In the genomic region with DNA sequence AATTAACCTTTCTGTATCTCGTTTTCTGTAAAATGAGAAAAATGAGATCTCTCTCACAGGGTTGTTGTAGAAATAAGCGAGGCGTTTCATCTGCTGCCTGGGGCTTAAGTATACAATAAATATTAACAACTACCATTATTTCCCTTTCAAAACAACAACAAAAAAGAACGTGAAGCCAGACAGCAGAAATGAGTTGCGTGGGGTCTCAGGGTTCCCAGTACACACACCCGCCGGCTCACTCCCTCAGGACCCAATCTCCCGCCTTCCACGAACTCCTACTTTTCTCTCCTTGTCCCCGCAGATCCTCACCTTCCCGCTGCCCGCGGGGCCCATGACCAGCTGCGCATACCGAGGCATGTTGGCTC, we compare ENCODE assay signal across 8 cellular contexts. TPM values are rescaled to one million over a fixed set of nuclear protein-coding genes. Genes with fewer than 3 reads are reported as not detected.
A peak's percentile ranks its signal among the peaks of the same experiment; 100 is the strongest.
DNase-seq lines count a peak whose midpoint lies in the region; ATAC-seq and TF ChIP-seq lines count a peak whose summit lies in the region.

No MANE protein-coding gene starts in this region.

- H3K4me2 ChIP-seq in HCT116 (ENCODE audit: low read length) = peak overlapping the region; percentile 83

- POLR2A ChIA-PET in HCT116 (lab: Charles Lee) = interaction anchor here (0.8 to 2.1 kb wide), 9 partner anchors 12 to 134 kb away, joined by 3 to 15 read pairs (median 5); a partner anchor contains a TSS
- POLR2A ChIA-PET in activated CD4-positive, alpha-beta memory T cell treated with anti-CD3 and anti-CD28 coated beads, Interleukin-2, amount 10 ng/mL, durations not matched to agents 7 days and 5 days (lab: Charles Lee) = interaction anchor here (0.7 to 5.2 kb wide), 36 partner anchors 10 to 468 kb away, joined by 3 to 139 read pairs (median 5); a partner anchor contains a TSS

- no CpG with 5 or more reads among the region's 15 CpGs for WGBS in iPS DF 6.9 (ENCODE audit: insufficient coverage, insufficient read length)
- WGBS in spleen, 5 donors = 0 to 1% (median 0%) methylated on average over 15 of the region's 15 CpGs

- peak overlapping the region; percentile 80 for H3K9ac ChIP-seq in HCT116 (ENCODE audit: low read length)

- H3K4me1 ChIP-seq in HCT116 (ENCODE audit: control insufficient read depth in 1 of 2, insufficient read depth in 2 of 2, low read length in 2 of 2) (peaks cover 12 to 25% of the 10 kb centered on the region in 2 experiments), iPS DF 6.9 (ENCODE audit: control insufficient read depth, insufficient read depth, low read length) (no peaks in the 10 kb centered on the region), spleen (peaks cover 19 to 42% (median 31%) of the 10 kb centered on the region in 6 donors)

- H3K36me3 ChIP-seq in HCT116 (ENCODE audit: control insufficient read depth in 1 of 2, insufficient read depth in 2 of 2, low read length in 2 of 2) = peaks cover 5 to 17% of the 10 kb centered on the region in 2 experiments; a peak in 2 of 4 replicates
- peaks cover 12% of the 10 kb centered on the region; the same call in 1 of the 2 replicates for H3K36me3 ChIP-seq in iPS DF 6.9 (ENCODE audit: control insufficient read depth, insufficient read depth, low read length)
- H3K36me3 ChIP-seq in spleen = peaks cover 0 to 27% (median 14%) of the 10 kb centered on the region in 6 donors

- H3K79me2 ChIP-seq in HCT116 (ENCODE audit: insufficient read depth, low read length) = peaks cover 21% of the 10 kb centered on the region

- TSS peak; percentile 90 for BruUV-seq in HCT116 (replicated peaks; lab: Mats Ljungman, UMichigan)

- TF ChIP-seq RAD21 in HCT116 (IDR thresholded peaks at IDR 0.05; ENCODE audit: low read depth) = no peak

- no peak overlapping the region for H2AFZ ChIP-seq in HCT116 (ENCODE audit: low read depth, low read length, poor library complexity, severe bottlenecking)

- TF ChIP-seq CTCF in HCT116 (IDR thresholded peaks at IDR 0.05 in 2 of 3, conservative IDR thresholded peaks at IDR 0.05 in 1 of 3; ENCODE audit: borderline replicate concordance in 1 of 3, insufficient read depth in 1 of 3, low read depth in 2 of 3, low read length in 2 of 3) = no peak
- TF ChIP-seq CTCF in spleen (IDR thresholded peaks at IDR 0.05 in 8 of 11, conservative IDR thresholded peaks at IDR 0.05 in 3 of 11) = no peak

- ATAC-seq in HCT116 (no peak), GM19455 (IDR thresholded peaks at IDR 0.05; ENCODE audit: unreplicated experiment) (no peak)

- DNase-seq in HCT116 (ENCODE audit: low read depth, low spot score) (no peak), iPS DF 6.9 (ENCODE audit: low read depth, low spot score) (no peak), spleen (no peak), HuH-7.5 (ENCODE audit: low spot score) (no peak), G401 (ENCODE audit: low spot score) (no peak), NCI-H1694 treated with DMSO at 0.1 percent for 48 hours (lab: John Stamatoyannopoulos, UW) (no peak)
- no peak for DNase-seq in activated CD4-positive, alpha-beta memory T cell treated with anti-CD3 and anti-CD28 coated beads, Interleukin-2, amount 10 ng/mL, durations not matched to agents 7 days and 5 days

- intact Hi-C loops in HCT116 (cut with micrococcal nuclease) (loop anchor here (1.0 kb wide), 3 partner anchors 18 to 230 kb away; a partner anchor contains a TSS), spleen (cut with DNase I; ENCODE audit: low total_unique reads) (no loop called here)

- H3K9me2 ChIP-seq in HCT116 (ENCODE audit: insufficient read depth) = no peaks in the 10 kb centered on the region

- H3K4me3 Mint-ChIP-seq in activated CD4-positive, alpha-beta memory T cell treated with anti-CD3 and anti-CD28 coated beads, Interleukin-2, amount 10 ng/mL, durations not matched to agents 7 days and 5 days = peak overlapping the region; percentile 92

- peaks cover 12% of the 10 kb centered on the region for H3K36me3 Mint-ChIP-seq in activated CD4-positive, alpha-beta memory T cell treated with anti-CD3 and anti-CD28 coated beads, Interleukin-2, amount 10 ng/mL, durations not matched to agents 7 days and 5 days (ENCODE audit: low read depth)

- H3K27me3 ChIP-seq in HCT116 (ENCODE audit: insufficient read depth, low read length) = no peaks in the 10 kb centered on the region
- no peaks in the 10 kb centered on the region for H3K27me3 ChIP-seq in iPS DF 6.9 (ENCODE audit: control insufficient read depth, insufficient read depth, low read length)
- no peaks in the 10 kb centered on the region for H3K27me3 ChIP-seq in spleen (replicated peaks in 1 of 7)

- peaks cover 37% of the 10 kb centered on the region for H3K4me1 Mint-ChIP-seq in activated CD4-positive, alpha-beta memory T cell treated with anti-CD3 and anti-CD28 coated beads, Interleukin-2, amount 10 ng/mL, durations not matched to agents 7 days and 5 days

- H4K20me1 ChIP-seq in HCT116 (ENCODE audit: insufficient read depth) = no peaks in the 10 kb centered on the region

- H3K9me3 ChIP-seq in HCT116 (ENCODE audit: control insufficient read depth in 1 of 2, insufficient read depth in 1 of 2, low read depth in 1 of 2, low read length in 2 of 2) (no peaks in the 10 kb centered on the region), iPS DF 6.9 (ENCODE audit: control insufficient read depth, insufficient read depth, low read length) (no peaks in the 10 kb centered on the region), spleen (no peaks in the 10 kb centered on the region)

- TF ChIP-seq POLR2A in HCT116 (IDR thresholded peaks at IDR 0.05; ENCODE audit: borderline replicate concordance, extremely low read depth, insufficient read depth, insufficient read length) (no peak), spleen (IDR thresholded peaks at IDR 0.05) (no peak)

- CTCF ChIA-PET in HCT116 (lab: Charles Lee) = interaction anchor here (0.7 to 3.1 kb wide), 10 partner anchors 10 to 623 kb away, joined by 3 to 57 read pairs (median 4); a partner anchor contains a TSS
- CTCF ChIA-PET in activated CD4-positive, alpha-beta memory T cell treated with anti-CD3 and anti-CD28 coated beads, Interleukin-2, amount 10 ng/mL, durations not matched to agents 7 days and 5 days (lab: Charles Lee) = interaction anchor here (0.6 to 5.9 kb wide), 24 partner anchors 10 to 388 kb away, joined by 3 to 81 read pairs (median 6); a partner anchor contains a TSS

- in situ Hi-C loops in G401 (cut with HindIII; ENCODE audit: low sequenced_read_pairs) = loop anchor here (5.0 kb wide), 1 partner anchor 34 kb away; a partner anchor contains a TSS

- H3K9me3 Mint-ChIP-seq in activated CD4-positive, alpha-beta memory T cell treated with anti-CD3 and anti-CD28 coated beads, Interleukin-2, amount 10 ng/mL, durations not matched to agents 7 days and 5 days = no peaks in the 10 kb centered on the region

- RAD21 ChIA-PET in HCT116 (lab: Charles Lee; ENCODE audit: low non-redundant PET in 1 of 2, low total read pairs in 2 of 2, uncharacterized antibody in 2 of 2, unreplicated experiment in 2 of 2) = interaction anchor here (1.1 to 1.3 kb wide), 2 partner anchors 18 to 420 kb away, joined by 3 to 4 read pairs; a partner anchor contains a TSS

- peak overlapping the region; percentile 85 to 86 for H3K4me3 ChIP-seq in HCT116 (replicated peaks in 1 of 2; ENCODE audit: low read depth in 1 of 2, low read length in 2 of 2)
- H3K4me3 ChIP-seq in iPS DF 6.9 (ENCODE audit: low read length) = peak overlapping the region; percentile 90
- peak overlapping the region; percentile 78 to 97 (median 94) for H3K4me3 ChIP-seq in spleen

- no peaks in the 10 kb centered on the region for H3K27me3 Mint-ChIP-seq in activated CD4-positive, alpha-beta memory T cell treated with anti-CD3 and anti-CD28 coated beads, Interleukin-2, amount 10 ng/mL, durations not matched to agents 7 days and 5 days

- peak overlapping the region; percentile 45 for H3K27ac ChIP-seq in HCT116 (ENCODE audit: low read depth, low read length)
- no peak overlapping the region for H3K27ac ChIP-seq in iPS DF 6.9 (ENCODE audit: low read length)
- H3K27ac ChIP-seq in spleen = peak overlapping the region; percentile 50 to 97 (median 93)

- H3K27ac Mint-ChIP-seq in activated CD4-positive, alpha-beta memory T cell treated with anti-CD3 and anti-CD28 coated beads, Interleukin-2, amount 10 ng/mL, durations not matched to agents 7 days and 5 days = peak overlapping the region; percentile 95

TF ChIP-seq in HCT116, 20 proteins besides CTCF, POLR2A, EP300 and RAD21 (continues in another document):
- TF ChIP-seq ZFX (IDR thresholded peaks at IDR 0.05) = no peak

RNA-seq across cellular contexts. Expression of a gene that starts 0.2 kb away (rescaled TPM):
- total RNA-seq in HCT116 (2021; ENCODE audit: unreplicated experiment) = 46.2 TPM
- polyA plus RNA-seq in HCT116 (2012) = 28.1 and 41.6 TPM in 2 replicates
- 10 to 100 TPM; 18.9 to 21.6 TPM for total RNA-seq in activated CD4-positive, alpha-beta memory T cell treated with anti-CD3 and anti-CD28 coated beads, Interleukin-2, amount 10 ng/mL, durations not matched to agents 7 days and 5 days
- 10 to 100 TPM; 12.5 to 29.9 (median 19.8) TPM for total RNA-seq in spleen
- 10 to 100 TPM; 11.6 to 21.2 (median 18.7) TPM for polyA plus RNA-seq in spleen
- total RNA-seq in G401 (2014; rRNA removed; shearing (Covaris generic)) = 33.8 and 59.0 TPM in 2 replicates

RNA-seq across cellular contexts. Expression of a gene that starts 0.8 kb away (rescaled TPM):
- total RNA-seq in HCT116 (2021; ENCODE audit: unreplicated experiment) (10.1 TPM), spleen (10 to 100 TPM in 2 of 7 donors, 1 to 10 TPM in 5; 6.9 to 19.4 (median 8.1) TPM)
- 7.4 and 11.4 TPM in 2 replicates for polyA plus RNA-seq in HCT116 (2012)
- 10 to 100 TPM; 14.7 to 16.7 TPM for total RNA-seq in activated CD4-positive, alpha-beta memory T cell treated with anti-CD3 and anti-CD28 coated beads, Interleukin-2, amount 10 ng/mL, durations not matched to agents 7 days and 5 days
- 10 to 100 TPM; 10.1 to 17.5 (median 15.9) TPM for polyA plus RNA-seq in spleen
- 68.9 and 76.3 TPM in 2 replicates for total RNA-seq in G401 (2014; rRNA removed; shearing (Covaris generic))

RNA-seq across cellular contexts. Expression of a gene that starts 17.7 kb away (rescaled TPM):
- total RNA-seq in HCT116 (2021; ENCODE audit: unreplicated experiment) (115 TPM), spleen (100 to 1,000 TPM; 301 to 568 (median 353) TPM)
- 64.8 and 97.8 TPM in 2 replicates for polyA plus RNA-seq in HCT116 (2012)
- total RNA-seq in activated CD4-positive, alpha-beta memory T cell treated with anti-CD3 and anti-CD28 coated beads, Interleukin-2, amount 10 ng/mL, durations not matched to agents 7 days and 5 days = 100 to 1,000 TPM; 460 to 466 TPM
- polyA plus RNA-seq in spleen = 100 to 1,000 TPM; 614 to 762 (median 699) TPM
- total RNA-seq in G401 (2014; rRNA removed; shearing (Covaris generic)) = 601 and 663 TPM in 2 replicates

RNA-seq across cellular contexts. Expression of a gene that starts 34.1 kb away (rescaled TPM):
- total RNA-seq in HCT116 (2021; ENCODE audit: unreplicated experiment) (95.7 TPM), spleen (100 to 1,000 TPM in 4 of 7 donors, 10 to 100 TPM in 3; 77.9 to 131 (median 103) TPM)
- polyA plus RNA-seq in HCT116 (2012) = 53.9 and 76.0 TPM in 2 replicates
- total RNA-seq in activated CD4-positive, alpha-beta memory T cell treated with anti-CD3 and anti-CD28 coated beads, Interleukin-2, amount 10 ng/mL, durations not matched to agents 7 days and 5 days = 100 to 1,000 TPM; 129 to 137 TPM
- polyA plus RNA-seq in spleen = 100 to 1,000 TPM; 152 to 228 (median 193) TPM
- total RNA-seq in G401 (2014; rRNA removed; shearing (Covaris generic)) = 35.3 and 45.0 TPM in 2 replicates

RNA-seq across cellular contexts. Expression of a gene that starts 34.3 kb away (rescaled TPM):
- total RNA-seq in HCT116 (2021; ENCODE audit: unreplicated experiment) = 0.17 TPM
- 0.16 and 0.26 TPM in 2 replicates for polyA plus RNA-seq in HCT116 (2012)
- 1 to 10 TPM; 1.1 to 2.0 TPM for total RNA-seq in activated CD4-positive, alpha-beta memory T cell treated with anti-CD3 and anti-CD28 coated beads, Interleukin-2, amount 10 ng/mL, durations not matched to agents 7 days and 5 days
- 1 to 10 TPM in 6 of 7 donors, under 1 TPM in 1; 0.67 to 2.2 (median 1.4) TPM for total RNA-seq in spleen
- under 1 TPM; 0.35 to 0.74 (median 0.61) TPM for polyA plus RNA-seq in spleen
- 0.41 TPM in 1 of 2 replicates, not detected in the other for total RNA-seq in G401 (2014; rRNA removed; shearing (Covaris generic))
